11 cellular contexts compared by ENCODE assay signal in the genomic region with DNA sequence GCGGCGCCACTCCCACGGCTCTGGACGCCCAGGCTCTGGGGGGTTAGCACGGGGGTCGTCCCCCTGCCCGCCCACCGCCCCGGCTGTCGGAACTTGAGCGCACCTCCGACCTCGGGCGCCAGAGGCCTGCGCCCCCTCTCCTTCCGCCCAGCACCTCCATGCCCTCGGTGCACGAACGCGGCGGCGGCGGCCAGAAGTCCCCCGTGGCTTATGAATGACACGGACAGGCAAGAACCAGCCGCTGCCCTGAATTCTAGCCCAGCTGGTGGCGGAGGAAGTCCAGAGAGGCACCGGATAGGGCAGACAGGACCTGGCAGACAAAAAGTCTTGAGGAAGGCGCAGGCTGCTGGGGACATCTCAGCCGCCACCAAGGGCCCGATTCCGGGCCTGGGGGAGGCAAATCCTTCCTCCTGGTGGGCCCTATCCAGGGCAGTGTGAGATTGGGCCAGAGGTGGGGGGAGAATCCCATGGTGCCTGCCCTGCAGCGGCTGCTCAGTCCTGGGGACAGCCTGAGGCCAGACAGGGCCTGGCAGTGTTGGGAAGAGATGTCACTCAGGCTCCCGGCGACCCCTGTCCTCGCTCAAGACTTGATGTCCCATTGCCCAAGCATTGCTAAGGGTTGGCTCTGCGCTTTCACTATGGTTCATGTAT. TPM values are rescaled to one million over a fixed set of nuclear protein-coding genes. Genes with fewer than 3 reads are reported as not detected.
A peak's percentile ranks its signal among the peaks of the same experiment; 100 is the strongest.
DNase-seq lines count a peak whose midpoint lies in the region; ATAC-seq, FAIRE-seq and TF ChIP-seq lines count a peak whose summit lies in the region.
"Had no signal": no experiment of that assay in that cellular context is flagged by ENCODE, and none has a peak within 500 bp of the region (broad histone marks: within the 10 kb centered on the region; RNA-seq: fewer than 3 reads in every experiment).

No MANE protein-coding gene starts in this region.

- H3K36me3 Mint-ChIP-seq in activated naive CD4-positive, alpha-beta T cell treated with anti-CD3 and anti-CD28 coated beads for 36 hours (ENCODE audit: low read depth), result no peaks in the 10 kb centered on the region

- no peak for DNase-seq in HFF-Myc (ENCODE audit: extremely low read depth, low read depth)
- no peak for DNase-seq in bronchial epithelial cell (ENCODE audit: low read depth)
- peak in 1 of 2 donors; percentile 72 for DNase-seq in left lung
- DNase-seq in spleen, result peak; percentile 70
- no peak for DNase-seq in activated naive CD4-positive, alpha-beta T cell treated with anti-CD3 and anti-CD28 coated beads for 36 hours
- no peak for DNase-seq in midbrain (lab: John Stamatoyannopoulos, UW)
- no peak for DNase-seq in activated CD4-positive, alpha-beta T cell treated with anti-CD3 and anti-CD28 coated beads, Interleukin-2, amount 50 U/mL, for 1 hour
- DNase-seq: activated naive CD4-positive, alpha-beta T cell; GF-D8 had no signal

- H3K9me3 ChIP-seq in left lung, result no peaks in the 10 kb centered on the region
- no peaks in the 10 kb centered on the region for H3K9me3 ChIP-seq in spleen

- H3K27ac ChIP-seq in left lung (peak overlapping the region in 1 of 2 donors; percentile 33), spleen (peak overlapping the region in 6 of 8 donors; percentile 61 to 73 (median 66))

- no peaks in the 10 kb centered on the region for H3K4me1 Mint-ChIP-seq in activated naive CD4-positive, alpha-beta T cell treated with anti-CD3 and anti-CD28 coated beads for 36 hours (ENCODE audit: low read depth)

- peaks cover 22% of the 10 kb centered on the region for H3K27me3 Mint-ChIP-seq in activated naive CD4-positive, alpha-beta T cell treated with anti-CD3 and anti-CD28 coated beads for 36 hours (ENCODE audit: low read depth)

- intact Hi-C loops in left lung (cut with DNase I), result no loop called here
- intact Hi-C loops in spleen (cut with DNase I; ENCODE audit: low total_unique reads), result no loop called here
- intact Hi-C loops in activated naive CD4-positive, alpha-beta T cell treated with anti-CD3 and anti-CD28 coated beads for 36 hours (cut with micrococcal nuclease), result no loop called here

- CTCF ChIA-PET in activated naive CD4-positive, alpha-beta T cell treated with anti-CD3 and anti-CD28 coated beads for 36 hours (lab: Charles Lee), result no interaction called here

- no peak for TF ChIP-seq POLR2A in spleen (IDR thresholded peaks at IDR 0.05)

- 17 to 40% (median 21%) methylated on average over 4 to 37 of the region's 37 CpGs for WGBS in spleen, 5 donors

- H3K4me3 ChIP-seq in HFF-Myc (replicated peaks; ENCODE audit: low read depth, low read length) (peak overlapping the region; percentile 38), bronchial epithelial cell (ENCODE audit: low read depth, low read length) (peak overlapping the region; percentile 30), left lung (peak overlapping the region; percentile 21 to 33), spleen (peak overlapping the region; percentile 19 to 72 (median 40))

- FAIRE-seq in bronchial epithelial cell (lab: Jason Lieb, UNC), result no peak
- FAIRE-seq: islet of Langerhans had no signal

- no peak overlapping the region for H3K27ac Mint-ChIP-seq in activated naive CD4-positive, alpha-beta T cell treated with anti-CD3 and anti-CD28 coated beads for 36 hours

- H3K36me3 ChIP-seq in bronchial epithelial cell (ENCODE audit: control insufficient read depth, insufficient read depth, low read length) (no peaks in the 10 kb centered on the region), left lung (no peaks in the 10 kb centered on the region), spleen (no peaks in the 10 kb centered on the region)

- ATAC-seq in left lung, result no peak
- ATAC-seq in HG02885 (IDR thresholded peaks at IDR 0.05; ENCODE audit: poor library complexity, unreplicated experiment), result no peak

- TF ChIP-seq CTCF in HFF-Myc (IDR thresholded peaks at IDR 0.05; ENCODE audit: low read depth, low read length, missing control alignments), result no peak
- TF ChIP-seq CTCF in bronchial epithelial cell (IDR thresholded peaks at IDR 0.05; ENCODE audit: insufficient read depth, low read length, severe bottlenecking), result no peak
- TF ChIP-seq CTCF in left lung (IDR thresholded peaks at IDR 0.05), result no peak
- no peak for TF ChIP-seq CTCF in spleen (IDR thresholded peaks at IDR 0.05 in 8 of 11, conservative IDR thresholded peaks at IDR 0.05 in 3 of 11)

- H3K4me1 ChIP-seq in left lung (peaks cover 11 to 44% of the 10 kb centered on the region in 2 donors), spleen (peaks cover 3 to 77% (median 45%) of the 10 kb centered on the region in 6 donors)

- H3K27me3 ChIP-seq in bronchial epithelial cell (ENCODE audit: control insufficient read depth, insufficient read depth, low read length), result no peaks in the 10 kb centered on the region
- H3K27me3 ChIP-seq in left lung, result peaks cover 10 to 50% of the 10 kb centered on the region in 2 donors
- H3K27me3 ChIP-seq in spleen (replicated peaks in 1 of 7), result peaks cover 0 to 65% (median 22%) of the 10 kb centered on the region in 7 donors

- H3K4me3 Mint-ChIP-seq in activated naive CD4-positive, alpha-beta T cell treated with anti-CD3 and anti-CD28 coated beads for 36 hours, result no peak overlapping the region

- no peaks in the 10 kb centered on the region for H3K9me3 Mint-ChIP-seq in activated naive CD4-positive, alpha-beta T cell treated with anti-CD3 and anti-CD28 coated beads for 36 hours

RNA-seq across cellular contexts. Expression of a gene that starts 0.9 kb away (rescaled TPM):
- total RNA-seq in bronchial epithelial cell (2.1 and 2.3 TPM in 2 replicates), left lung (10 to 100 TPM; 10.2 to 13.7 TPM), spleen (10 to 100 TPM in 3 of 7 donors, 1 to 10 TPM in 4; 5.0 to 21.0 (median 9.9) TPM)
- polyA plus RNA-seq in spleen, result 1 to 10 TPM; 3.5 to 5.8 (median 5.5) TPM
- total RNA-seq in activated naive CD4-positive, alpha-beta T cell treated with anti-CD3 and anti-CD28 coated beads for 36 hours, result not detected

RNA-seq across cellular contexts. Expression of a gene that starts 1.4 kb away (rescaled TPM):
- total RNA-seq in bronchial epithelial cell (0.13 TPM in 1 of 2 replicates, not detected in the other), left lung (1 to 10 TPM; 1.3 to 2.9 TPM), spleen (10 to 100 TPM in 2 of 7 donors, 1 to 10 TPM in 5; 3.5 to 18.8 (median 9.2) TPM)
- polyA plus RNA-seq in spleen, result 10 to 100 TPM; 28.9 to 54.1 (median 29.6) TPM
- total RNA-seq in activated naive CD4-positive, alpha-beta T cell treated with anti-CD3 and anti-CD28 coated beads for 36 hours, result not detected

RNA-seq across cellular contexts. Expression of a gene that starts 37.2 kb away (rescaled TPM):
- 9.9 and 10.8 TPM in 2 replicates for total RNA-seq in bronchial epithelial cell
- 10 to 100 TPM; 24.9 to 61.7 TPM for total RNA-seq in left lung
- 100 to 1,000 TPM in 4 of 7 donors, 10 to 100 TPM in 3; 95.1 to 147 (median 114) TPM for total RNA-seq in spleen
- 10 to 100 TPM; 31.4 to 72.7 (median 53.3) TPM for polyA plus RNA-seq in spleen
- total RNA-seq in activated naive CD4-positive, alpha-beta T cell treated with anti-CD3 and anti-CD28 coated beads for 36 hours, result 10 to 100 TPM; 13.3 to 13.4 TPM

RNA-seq across cellular contexts. Expression of a gene that starts 47.3 kb away (rescaled TPM):
- total RNA-seq in bronchial epithelial cell, result 38.4 and 64.4 TPM in 2 replicates
- total RNA-seq in left lung, result 10 to 100 TPM; 17.5 to 30.2 TPM
- total RNA-seq in spleen, result 10 to 100 TPM in 3 of 7 donors, 1 to 10 TPM in 4; 8.1 to 15.7 (median 9.8) TPM
- 1 to 10 TPM; 1.1 to 4.8 (median 1.3) TPM for polyA plus RNA-seq in spleen
- total RNA-seq in activated naive CD4-positive, alpha-beta T cell treated with anti-CD3 and anti-CD28 coated beads for 36 hours, result not detected
